In the genomic region with DNA sequence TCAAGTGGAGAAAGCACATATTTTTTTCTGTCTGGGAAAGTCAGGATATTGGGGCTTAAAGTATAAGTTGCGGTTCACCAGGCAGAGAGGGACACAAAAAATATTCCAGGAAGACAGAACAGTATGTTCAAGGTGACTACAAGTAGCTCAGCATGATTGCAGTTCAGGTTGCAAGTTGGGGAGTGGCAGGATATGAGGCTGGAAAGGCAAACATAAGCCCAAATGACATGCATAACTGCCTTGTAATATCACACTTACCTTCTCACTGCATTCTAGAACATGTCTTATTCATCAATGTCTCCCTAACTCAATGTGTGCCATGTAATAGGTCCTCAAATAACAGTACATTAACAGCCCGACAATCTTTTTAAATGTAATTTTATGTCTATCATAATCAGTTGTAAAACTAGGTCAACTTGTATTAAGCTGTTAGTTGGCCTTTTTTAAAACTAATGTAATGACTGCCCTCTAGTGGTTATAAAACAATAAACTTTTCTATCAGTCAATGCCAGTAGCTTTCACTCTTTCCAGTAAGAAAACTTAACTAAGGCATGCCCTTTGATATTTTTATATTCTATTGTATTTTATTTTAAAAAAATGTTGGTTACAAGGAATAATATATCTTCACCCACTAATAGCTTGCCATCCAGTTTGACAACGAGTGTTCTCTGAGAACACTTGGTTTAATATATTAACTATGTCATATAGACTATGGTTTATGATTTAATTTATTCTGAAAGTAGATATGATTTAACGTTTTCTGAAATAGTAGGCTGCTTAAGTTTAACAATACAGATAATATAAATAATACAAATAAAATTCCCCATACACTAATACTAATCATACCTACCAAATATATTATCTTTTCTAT, we compare ENCODE assay signal across 10 cellular contexts. TPM values are rescaled to one million over a fixed set of nuclear protein-coding genes. Genes with fewer than 3 reads are reported as not detected.
DNase-seq lines count a peak whose midpoint lies in the region; ATAC-seq and TF ChIP-seq lines count a peak whose summit lies in the region.
"Had no signal": no experiment of that assay in that cellular context is flagged by ENCODE, and none has a peak within 500 bp of the region (broad histone marks: within the 10 kb centered on the region; RNA-seq: fewer than 3 reads in every experiment).

No MANE protein-coding gene starts in this region.

- POLR2A ChIA-PET in HEK293T (lab: Yijun Ruan, JAX) = interaction anchor here (1.9 kb wide), 1 partner anchor 93 kb away, joined by 4 read pairs; the partner anchor contains the start of gene CEP126

- no peak overlapping the region for H3K4me3 ChIP-seq in fibroblast of the aortic adventitia (ENCODE audit: low read depth, low read length)
- H3K4me3 ChIP-seq in psoas muscle = no peak overlapping the region
- H3K4me3 ChIP-seq: BLaER1 had no signal

- H3K36me3 ChIP-seq in psoas muscle (ENCODE audit: insufficient read depth in 1 of 2, low read depth in 1 of 2) = no peaks in the 10 kb centered on the region
- H3K36me3 ChIP-seq: BLaER1 had no signal

- WGBS in psoas muscle, 3 donors = 24 to 33% (median 28%) methylated on average over 4 of the region's 4 CpGs

- DNase-seq in DMS79 treated with DMSO at 0.1 percent for 48 hours (lab: John Stamatoyannopoulos, UW) = peak; percentile 24
- no peak for DNase-seq in DMS79 (lab: John Stamatoyannopoulos, UW)
- DNase-seq in HEK293T (ENCODE audit: extremely low spot score) = peak; percentile 19
- peak; percentile 66 for DNase-seq in NAMALWA (ENCODE audit: low spot score)
- DNase-seq in SKM-1 (lab: John Stamatoyannopoulos, UW; ENCODE audit: unreplicated experiment) = peak; percentile 61
- DNase-seq in fibroblast of the aortic adventitia (ENCODE audit: low read depth) = peak; percentile 70
- DNase-seq in psoas muscle = no peak
- no peak for DNase-seq in NCI-H187 treated with DMSO at 0.1 percent for 48 hours (lab: John Stamatoyannopoulos, UW)

- no peaks in the 10 kb centered on the region for H3K27me3 ChIP-seq in psoas muscle (ENCODE audit: insufficient read depth in 3 of 3, low read length in 2 of 3)
- H3K27me3 ChIP-seq: BLaER1 had no signal

- CTCF ChIA-PET in HEK293T (lab: Yijun Ruan, JAX) = interaction anchor here (0.6 to 4.5 kb wide), 9 partner anchors 14 to 1453 kb away, joined by 3 to 54 read pairs (median 3); partner anchors contain the start of gene CEP126

- peaks cover 10% of the 10 kb centered on the region for H3K4me1 ChIP-seq in psoas muscle
- H3K4me1 ChIP-seq: BLaER1 had no signal

- peak; percentile 37 to 83 (median 62) for ATAC-seq in psoas muscle

- TF ChIP-seq CTCF in fibroblast of the aortic adventitia (IDR thresholded peaks at IDR 0.05; ENCODE audit: insufficient read depth, low read length) = peak; percentile 36
- peak; percentile 63 for TF ChIP-seq CTCF in psoas muscle (IDR thresholded peaks at IDR 0.05)

- no peak overlapping the region for H3K27ac ChIP-seq in psoas muscle
- H3K27ac ChIP-seq: BLaER1 had no signal

- H3K9me3 ChIP-seq in psoas muscle = no peaks in the 10 kb centered on the region
- H3K9me3 ChIP-seq: BLaER1 had no signal

- intact Hi-C loops in psoas muscle (cut with DNase I) = loop anchor here (2.0 to 10.0 kb wide), 3 partner anchors 93 to 553 kb away; partner anchors contain the start of genes ANGPTL5 (in 1 of the 2) and CEP126 (in 1 of the 2)

TF ChIP-seq in HEK293T, 16 proteins besides CTCF, POLR2A, EP300 and RAD21:
- TF ChIP-seq NFRKB (IDR thresholded peaks at IDR 0.05) = no peak
- peak; percentile 34; the same call in 1 of the 2 replicates for TF ChIP-seq PKNOX1 (IDR thresholded peaks at IDR 0.05)

RNA-seq across cellular contexts. Expression of gene CFAP300, which starts 39.4 kb away (rescaled TPM):
- total RNA-seq in fibroblast of the aortic adventitia (ENCODE audit: low replicate concordance) (4.1 and 12.7 TPM in 2 replicates), psoas muscle (under 1 TPM in 2 of 4 donors, not detected in 2; 0.66 to 0.86 TPM)
- polyA plus RNA-seq in psoas muscle = under 1 TPM; 0.11 to 0.22 (median 0.14) TPM
- total RNA-seq: activated naive CD4-positive, alpha-beta T cell treated with anti-CD3 and anti-CD28 coated beads, Interleukin-2, amount 50 U/mL, for 72 hours had no signal

Comparison
In these comparisons a context has a peak if more than half of its experiments do, and no peak if none do; other contexts are left out.
1. DNase-seq: peak in DMS79 treated with DMSO at 0.1 percent for 48 hours (single experiment), HEK293T (single experiment), NAMALWA (single experiment), SKM-1 (single experiment) and fibroblast of the aortic adventitia (single experiment); none in DMS79 (single experiment), psoas muscle (0 of 2) and NCI-H187 treated with DMSO at 0.1 percent for 48 hours (single experiment).